In genomic region chr7:17625038-17625437, GRCh38 we compare ENCODE assay signal across 15 cellular contexts.
DNase-seq lines count a peak whose midpoint lies in the region; ATAC-seq and TF ChIP-seq lines count a peak whose summit lies in the region.
"Had no signal": no experiment of that assay in that cellular context is flagged by ENCODE, and none has a peak within 500 bp of the region (broad histone marks: within the 10 kb centered on the region; RNA-seq: fewer than 3 reads in every experiment).

No MANE protein-coding gene starts in this region.

- no peaks in the 10 kb centered on the region for H3K9me3 Mint-ChIP-seq in stimulated activated effector memory CD8-positive, alpha-beta T cell treated with anti-CD3 and anti-CD28 coated beads, Interleukin-12 subunit alpha, Interleukin-12 subunit beta, amount 100 ng/mL, for 72 hours
- H3K9me3 Mint-ChIP-seq: neural progenitor cell; T-helper 1 cell treated with Interleukin-12 subunit alpha and Interleukin-12 subunit beta and Interleukin-4 antibody, amounts not matched to agents 30 μg/mL and 1 μg/mL, for 36 hours had no signal

- no peaks in the 10 kb centered on the region for H3K4me1 Mint-ChIP-seq in stimulated activated effector memory CD8-positive, alpha-beta T cell treated with anti-CD3 and anti-CD28 coated beads, Interleukin-12 subunit alpha, Interleukin-12 subunit beta, amount 100 ng/mL, for 72 hours

- DNase-seq in activated CD4-positive, CD25-positive, alpha-beta regulatory T cell treated with anti-CD3 and anti-CD28 coated beads, Interleukin-2, amount 50 U/mL, for 72 hours = no peak
- DNase-seq in SJSA1 (ENCODE audit: low read depth in 1 of 2, low spot score in 2 of 2) (peak in 1 of 2 experiments; percentile 64), fibroblast of mammary gland (ENCODE audit: low read depth) (peak; percentile 93), HuH-7 (ENCODE audit: low spot score) (no peak), heart right ventricle (no peak), adrenal gland (no peak)
- DNase-seq in stimulated activated effector memory CD8-positive, alpha-beta T cell treated with anti-CD3 and anti-CD28 coated beads, Interleukin-12 subunit alpha, Interleukin-12 subunit beta, amount 100 ng/mL, for 72 hours (ENCODE audit: low spot score in 2 of 2) = no peak
- DNase-seq: activated CD4-positive, alpha-beta T cell treated with anti-CD3 and anti-CD28 coated beads, Interleukin-2, amount 50 U/mL, for 4 hours; Karpas-422; left ventricle myocardium superior; NCI-H2029; upper lobe of left lung had no signal

- H3K27me3 ChIP-seq in SJSA1 (replicated peaks) = no peaks in the 10 kb centered on the region
- H3K27me3 ChIP-seq in heart right ventricle = no peaks in the 10 kb centered on the region
- H3K27me3 ChIP-seq in adrenal gland = no peaks in the 10 kb centered on the region
- H3K27me3 ChIP-seq: neural progenitor cell, upper lobe of left lung had no signal

- H3K4me1 ChIP-seq in SJSA1 (replicated peaks) (peaks cover 30% of the 10 kb centered on the region), heart right ventricle (no peaks in the 10 kb centered on the region), adrenal gland (replicated peaks in 1 of 2) (peaks cover 0 to 10% of the 10 kb centered on the region in 2 donors)
- H3K4me1 ChIP-seq: neural progenitor cell, upper lobe of left lung had no signal

- intact Hi-C loops in heart right ventricle (cut with DNase I) (no loop called here), adrenal gland (cut with DNase I) (no loop called here)

- H3K9me3 ChIP-seq in SJSA1 (replicated peaks) (no peaks in the 10 kb centered on the region), heart right ventricle (no peaks in the 10 kb centered on the region), adrenal gland (replicated peaks in 1 of 3) (no peaks in the 10 kb centered on the region)
- H3K9me3 ChIP-seq: upper lobe of left lung had no signal

- no peak overlapping the region for H3K27ac Mint-ChIP-seq in stimulated activated effector memory CD8-positive, alpha-beta T cell treated with anti-CD3 and anti-CD28 coated beads, Interleukin-12 subunit alpha, Interleukin-12 subunit beta, amount 100 ng/mL, for 72 hours
- H3K27ac Mint-ChIP-seq: neural progenitor cell; T-helper 1 cell treated with Interleukin-12 subunit alpha and Interleukin-12 subunit beta and Interleukin-4 antibody, amounts not matched to agents 30 μg/mL and 1 μg/mL, for 36 hours had no signal

- H3K27ac ChIP-seq in SJSA1 (peak overlapping the region; percentile 47), heart right ventricle (no peak overlapping the region), adrenal gland (no peak overlapping the region)
- H3K27ac ChIP-seq: neural progenitor cell, upper lobe of left lung had no signal

- H3K36me3 Mint-ChIP-seq in stimulated activated effector memory CD8-positive, alpha-beta T cell treated with anti-CD3 and anti-CD28 coated beads, Interleukin-12 subunit alpha, Interleukin-12 subunit beta, amount 100 ng/mL, for 72 hours = no peaks in the 10 kb centered on the region
- H3K36me3 Mint-ChIP-seq: neural progenitor cell had no signal

- 88 to 89% methylated on average over 3 of the region's 3 CpGs for WGBS in heart right ventricle, 2 donors
- 89 to 96% (median 92%) methylated on average over 3 of the region's 3 CpGs for WGBS in adrenal gland, 4 donors

- H3K36me3 ChIP-seq in SJSA1 (no peaks in the 10 kb centered on the region), heart right ventricle (no peaks in the 10 kb centered on the region), adrenal gland (replicated peaks in 1 of 2) (no peaks in the 10 kb centered on the region)
- H3K36me3 ChIP-seq: neural progenitor cell, upper lobe of left lung had no signal

- no peak overlapping the region for H3K4me3 Mint-ChIP-seq in stimulated activated effector memory CD8-positive, alpha-beta T cell treated with anti-CD3 and anti-CD28 coated beads, Interleukin-12 subunit alpha, Interleukin-12 subunit beta, amount 100 ng/mL, for 72 hours
- H3K4me3 Mint-ChIP-seq: neural progenitor cell; T-helper 1 cell treated with Interleukin-12 subunit alpha and Interleukin-12 subunit beta and Interleukin-4 antibody, amounts not matched to agents 30 μg/mL and 1 μg/mL, for 36 hours had no signal

- peak; percentile 35 to 55 for ATAC-seq in activated CD4-positive, CD25-positive, alpha-beta regulatory T cell treated with anti-CD3 and anti-CD28 coated beads, Interleukin-2, amount 50 U/mL, for 24 hours
- peak; percentile 82 for ATAC-seq in stimulated activated effector memory CD8-positive, alpha-beta T cell treated with anti-CD3 and anti-CD28 coated beads, Interleukin-12 subunit alpha, Interleukin-12 subunit beta, amount 100 ng/mL, for 72 hours
- no peak for ATAC-seq in heart right ventricle
- ATAC-seq: left ventricle myocardium superior had no signal

- no peak for TF ChIP-seq CTCF in fibroblast of mammary gland (conservative IDR thresholded peaks at IDR 0.05; ENCODE audit: control insufficient read depth, insufficient read depth, low read depth, low read length)
- no peak for TF ChIP-seq CTCF in heart right ventricle (IDR thresholded peaks at IDR 0.05)
- no peak for TF ChIP-seq CTCF in adrenal gland (IDR thresholded peaks at IDR 0.05)

- no peak for TF ChIP-seq POLR2A in adrenal gland (IDR thresholded peaks at IDR 0.05)

- no peak overlapping the region for H3K4me3 ChIP-seq in SJSA1
- no peak overlapping the region for H3K4me3 ChIP-seq in fibroblast of mammary gland (ENCODE audit: control insufficient read depth, low read depth, low read length)
- no peak overlapping the region for H3K4me3 ChIP-seq in heart right ventricle
- H3K4me3 ChIP-seq in adrenal gland = no peak overlapping the region
- H3K4me3 ChIP-seq: neural progenitor cell, upper lobe of left lung had no signal

Comparison
In these comparisons a context has a peak if more than half of its experiments do, and no peak if none do; other contexts are left out.
1. ATAC-seq: peak in activated CD4-positive, CD25-positive, alpha-beta regulatory T cell treated with anti-CD3 and anti-CD28 coated beads, Interleukin-2, amount 50 U/mL, for 24 hours (2 of 2) and stimulated activated effector memory CD8-positive, alpha-beta T cell treated with anti-CD3 and anti-CD28 coated beads, Interleukin-12 subunit alpha, Interleukin-12 subunit beta, amount 100 ng/mL, for 72 hours (single experiment); none in heart right ventricle (0 of 8).